34 cellular contexts compared by ENCODE assay signal in the genomic region with DNA sequence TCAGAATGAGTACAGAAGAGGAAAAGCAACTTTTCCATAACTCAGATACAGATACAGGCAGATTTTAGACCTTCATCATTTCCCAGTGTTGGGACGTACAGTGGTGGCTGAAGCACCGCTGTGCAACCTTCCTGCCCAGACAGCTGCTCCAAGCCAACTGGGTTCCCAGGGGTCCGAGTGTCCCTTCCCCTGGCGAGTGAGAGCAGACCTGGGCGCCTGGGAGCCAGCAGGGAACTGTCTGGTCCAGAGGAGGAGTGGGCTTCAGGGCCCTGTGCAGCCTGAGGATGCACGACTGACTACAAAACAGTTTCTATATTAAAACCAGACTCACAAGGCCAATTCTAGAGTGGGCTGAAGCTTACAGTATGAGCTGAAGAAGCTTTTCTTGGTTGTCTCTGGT.
"Had no signal": no experiment of that assay in that cellular context is flagged by ENCODE, and none has a peak within 500 bp of the region (broad histone marks: within the 10 kb centered on the region; RNA-seq: fewer than 3 reads in every experiment).

No MANE protein-coding gene starts in this region.

- H3K4me3 ChIP-seq: MG63 had no signal

- H3K36me3 ChIP-seq: MG63 had no signal

- H3K27ac ChIP-seq: KMS-11 had no signal

- H3K9ac ChIP-seq: KMS-11 had no signal

- DNase-seq: Karpas-422, Kasumi-1, MG63, MM.1S, MV-4-11, NCI-H1048, NCI-H1092, NCI-H1092 treated with DMSO at 0.1 percent for 48 hours, NCI-H1105, NCI-H1105 treated with DMSO at 0.1 percent for 48 hours, NCI-H1417, NCI-H1417 treated with DMSO at 0.1 percent for 48 hours, NCI-H1436, NCI-H1436 treated with DMSO at 0.1 percent for 48 hours, NCI-H146, NCI-H1694, NCI-H1694 treated with DMSO at 0.1 percent for 48 hours, NCI-H187, NCI-H187 treated with DMSO at 0.1 percent for 48 hours, NCI-H1930, NCI-H2029, NCI-H2029 treated with DMSO at 0.1 percent for 48 hours, NCI-H2081, NCI-H2081 treated with DMSO at 0.1 percent for 48 hours, NCI-H2107, NCI-H2171, NCI-H2171 treated with DMSO at 0.1 percent for 48 hours, NCI-H2227 treated with DMSO at 0.1 percent for 48 hours, NCI-H226, NCI-H345, NCI-H446, NCI-H446 treated with DMSO at 0.1 percent for 48 hours, NCI-H510A had no signal

- H3K9me3 ChIP-seq: MG63 had no signal

- H3K4me2 ChIP-seq: KMS-11 had no signal
